In the genomic region with DNA sequence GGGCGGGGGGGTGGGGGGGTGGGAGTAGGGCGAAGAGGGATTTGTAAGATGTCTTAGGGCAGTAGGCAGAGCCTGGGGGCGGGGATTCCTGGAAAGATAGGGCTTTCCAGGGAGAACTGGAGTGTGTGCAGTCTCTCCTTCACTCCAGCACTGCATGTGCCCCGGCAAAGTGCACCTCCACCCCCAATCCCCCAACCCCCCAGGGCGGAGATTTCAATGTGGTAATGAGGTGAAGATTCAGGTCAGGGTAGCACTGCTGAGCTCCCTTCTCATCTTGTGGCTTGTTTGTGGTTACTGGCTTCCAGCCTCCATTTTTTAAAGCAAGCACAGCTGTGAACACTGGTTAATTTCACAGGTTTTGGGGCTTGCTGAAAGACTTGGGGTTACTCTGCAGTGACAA, we compare ENCODE assay signal across 12 cellular contexts. TPM values are rescaled to one million over a fixed set of nuclear protein-coding genes. Genes with fewer than 3 reads are reported as not detected.
DNase-seq lines count a peak whose midpoint lies in the region; ATAC-seq and TF ChIP-seq lines count a peak whose summit lies in the region.
"Had no signal": no experiment of that assay in that cellular context is flagged by ENCODE, and none has a peak within 500 bp of the region (broad histone marks: within the 10 kb centered on the region; RNA-seq: fewer than 3 reads in every experiment).

No MANE protein-coding gene starts in this region.

- H3K27ac ChIP-seq in mesendoderm (ENCODE audit: low read depth, low read length): no peak overlapping the region
- H3K27ac ChIP-seq: colonic mucosa, right lobe of liver had no signal

- H3K4me2 ChIP-seq in mesendoderm (ENCODE audit: low read length): no peak overlapping the region

- H3K4me3 ChIP-seq in fibroblast of the aortic adventitia (ENCODE audit: low read depth, low read length) (no peak overlapping the region), mesendoderm (ENCODE audit: low read length) (no peak overlapping the region)
- H3K4me3 ChIP-seq: colonic mucosa, right lobe of liver had no signal

- no peak overlapping the region for H3K56ac ChIP-seq in mesendoderm (ENCODE audit: low read length)

- no peak overlapping the region for H3K18ac ChIP-seq in mesendoderm (ENCODE audit: low read length)

- H2BK120ac ChIP-seq in mesendoderm (ENCODE audit: low read depth, low read length): no peak overlapping the region

- no peak overlapping the region for H3K23ac ChIP-seq in mesendoderm (ENCODE audit: low read length)

- H3K79me2 ChIP-seq in mesendoderm (ENCODE audit: control insufficient read depth, insufficient read depth, low read length): no peaks in the 10 kb centered on the region

- peak; percentile 17 for DNase-seq in stimulated activated CD4-positive, alpha-beta T cell treated with anti-CD3 and anti-CD28 coated beads, Interleukin-1b, Interleukin-23, amount 100 ng/mL, for 48 hours
- no peak for DNase-seq in stimulated activated CD4-positive, alpha-beta T cell treated with anti-CD3 and anti-CD28 coated beads, Interleukin-2, amount 100 ng/mL, for 48 hours
- DNase-seq in activated CD4-positive, alpha-beta T cell treated with anti-CD3 and anti-CD28 coated beads for 48 hours: peak; percentile 40
- DNase-seq in fibroblast of the aortic adventitia (ENCODE audit: low read depth) (peak; percentile 21), DMS153 treated with DMSO at 0.1 percent for 48 hours (lab: John Stamatoyannopoulos, UW; ENCODE audit: unreplicated experiment) (no peak), COLO668 (lab: John Stamatoyannopoulos, UW; ENCODE audit: unreplicated experiment) (no peak), mesendoderm (no peak)
- DNase-seq: colonic mucosa, NCI-H526 treated with DMSO at 0.1 percent for 48 hours, right lobe of liver had no signal

- H4K8ac ChIP-seq in mesendoderm (ENCODE audit: low read depth, low read length): no peak overlapping the region

- no peak overlapping the region for H4K5ac ChIP-seq in mesendoderm (ENCODE audit: low read length)

- H2BK5ac ChIP-seq in mesendoderm (ENCODE audit: low read length): no peak overlapping the region

- ATAC-seq in HG03280 (IDR thresholded peaks at IDR 0.05; ENCODE audit: unreplicated experiment): no peak

- H3K79me1 ChIP-seq in mesendoderm (ENCODE audit: low read length): no peaks in the 10 kb centered on the region

- H2AK5ac ChIP-seq in mesendoderm (ENCODE audit: low read length): no peak overlapping the region

- H3K27me3 ChIP-seq in mesendoderm (ENCODE audit: insufficient read depth, low read length, poor library complexity): peaks cover 15% of the 10 kb centered on the region

- H2BK15ac ChIP-seq in mesendoderm (replicated peaks; ENCODE audit: low read depth): no peak overlapping the region

- H3K4ac ChIP-seq in mesendoderm (ENCODE audit: low read depth, low read length): no peak overlapping the region

- no peak overlapping the region for H3K9ac ChIP-seq in mesendoderm (ENCODE audit: low read length)

- no peaks in the 10 kb centered on the region for H3K36me3 ChIP-seq in mesendoderm (ENCODE audit: control insufficient read depth, insufficient read depth, low read length)
- H3K36me3 ChIP-seq: colonic mucosa, right lobe of liver had no signal

- no CpG with 5 or more reads among the region's 5 CpGs for WGBS in mesendoderm (ENCODE audit: extremely low coverage, insufficient coverage, low lambda C conversion rate)

- no peak for TF ChIP-seq CTCF in fibroblast of the aortic adventitia (IDR thresholded peaks at IDR 0.05; ENCODE audit: insufficient read depth, low read length)

- H3K4me1 ChIP-seq in mesendoderm (ENCODE audit: control insufficient read depth, low read depth, low read length): no peaks in the 10 kb centered on the region
- H3K4me1 ChIP-seq: colonic mucosa, right lobe of liver had no signal

RNA-seq across cellular contexts. Expression of gene TMEM239, which starts 5.9 kb away (rescaled TPM):
- total RNA-seq in fibroblast of the aortic adventitia (ENCODE audit: low replicate concordance): 0.09 TPM in 1 of 2 replicates, not detected in the other
- not detected for polyA plus RNA-seq in mesendoderm (2013, experiment 1 of 2)
- polyA plus RNA-seq in mesendoderm (2013, experiment 2 of 2): not detected
- total RNA-seq: colonic mucosa, right lobe of liver, temporal lobe had no signal

RNA-seq across cellular contexts. Expression of gene C20orf141, which starts 7.3 kb away (rescaled TPM):
- not detected in 2 replicates for total RNA-seq in fibroblast of the aortic adventitia (ENCODE audit: low replicate concordance)
- not detected for polyA plus RNA-seq in mesendoderm (2013, experiment 1 of 2)
- polyA plus RNA-seq in mesendoderm (2013, experiment 2 of 2): not detected
- total RNA-seq: colonic mucosa, right lobe of liver, temporal lobe had no signal

RNA-seq across cellular contexts. Expression of gene PCED1A, which starts 18.4 kb away (rescaled TPM):
- total RNA-seq in fibroblast of the aortic adventitia (ENCODE audit: low replicate concordance): 21.1 and 31.0 TPM in 2 replicates
- polyA plus RNA-seq in mesendoderm (2013, experiment 1 of 2): 9.3 TPM
- polyA plus RNA-seq in mesendoderm (2013, experiment 2 of 2): 9.0 TPM

RNA-seq across cellular contexts. Expression of gene VPS16, which starts 18.5 kb away (rescaled TPM):
- total RNA-seq in fibroblast of the aortic adventitia (ENCODE audit: low replicate concordance): 31.6 and 32.0 TPM in 2 replicates
- polyA plus RNA-seq in mesendoderm (2013, experiment 1 of 2): 8.3 TPM
- polyA plus RNA-seq in mesendoderm (2013, experiment 2 of 2): 7.6 TPM

RNA-seq across cellular contexts. Expression of gene CPXM1, which starts 21.6 kb away (rescaled TPM):
- total RNA-seq in fibroblast of the aortic adventitia (ENCODE audit: low replicate concordance): 3.8 and 48.5 TPM in 2 replicates
- polyA plus RNA-seq in mesendoderm (2013, experiment 1 of 2): 19.2 TPM
- 19.6 TPM for polyA plus RNA-seq in mesendoderm (2013, experiment 2 of 2)

Comparison
In these comparisons a context has a peak if more than half of its experiments do, and no peak if none do; other contexts are left out.
1. DNase-seq: peak in stimulated activated CD4-positive, alpha-beta T cell treated with anti-CD3 and anti-CD28 coated beads, Interleukin-1b, Interleukin-23, amount 100 ng/mL, for 48 hours (single experiment), activated CD4-positive, alpha-beta T cell treated with anti-CD3 and anti-CD28 coated beads for 48 hours (single experiment) and fibroblast of the aortic adventitia (single experiment); none in stimulated activated CD4-positive, alpha-beta T cell treated with anti-CD3 and anti-CD28 coated beads, Interleukin-2, amount 100 ng/mL, for 48 hours (0 of 2), DMS153 treated with DMSO at 0.1 percent for 48 hours (single experiment), COLO668 (single experiment) and mesendoderm (single experiment).